ENCODE assay signal across 1 cellular context in the genomic region with DNA sequence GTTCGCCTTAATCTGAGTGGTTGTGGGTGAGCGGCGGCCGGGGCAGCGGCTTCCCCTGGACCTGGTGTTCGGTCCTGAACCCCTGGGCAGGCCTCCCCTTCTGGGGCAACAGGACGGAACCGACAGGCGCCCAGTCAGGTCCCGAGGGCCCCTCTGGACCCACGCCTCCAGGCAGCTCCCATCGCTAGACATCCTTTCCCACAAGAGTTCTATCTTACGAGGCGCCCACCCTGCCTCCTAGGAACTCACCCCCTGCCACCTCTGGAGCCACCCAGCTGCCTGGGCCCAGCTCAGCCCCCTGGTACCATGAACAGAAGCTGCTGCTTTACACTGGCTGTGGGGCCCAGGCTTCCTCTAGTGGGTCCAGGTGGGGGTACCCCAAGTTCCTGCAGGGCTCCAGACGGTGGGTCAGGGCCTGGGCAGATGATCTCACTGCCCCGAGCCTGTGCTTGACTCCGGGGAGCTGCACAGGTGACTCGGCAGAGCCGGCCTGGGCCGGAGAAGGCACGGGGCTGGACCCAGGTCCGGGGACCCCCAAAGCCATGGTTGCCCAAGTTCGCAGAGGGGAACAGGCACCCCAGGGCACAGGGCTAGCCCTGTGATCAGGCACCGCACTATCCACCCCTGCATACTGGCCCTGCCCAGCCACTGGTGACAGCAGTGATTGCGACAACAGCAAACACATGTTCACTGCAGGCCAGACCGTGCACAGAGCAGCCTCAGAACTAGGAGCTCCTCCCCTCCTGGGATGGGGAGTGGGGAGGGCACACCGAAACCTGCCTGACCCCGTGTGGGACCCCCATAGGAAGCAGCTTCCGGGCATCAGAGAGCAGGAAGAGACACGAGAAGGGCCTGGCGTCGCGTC.
TF ChIP-seq lines count a peak whose summit lies in the region.

No MANE protein-coding gene starts in this region.

TF ChIP-seq in IMR-90, 13 proteins besides CTCF, POLR2A, EP300 and RAD21 (continued from another document):
- TF ChIP-seq, protein P1, sequence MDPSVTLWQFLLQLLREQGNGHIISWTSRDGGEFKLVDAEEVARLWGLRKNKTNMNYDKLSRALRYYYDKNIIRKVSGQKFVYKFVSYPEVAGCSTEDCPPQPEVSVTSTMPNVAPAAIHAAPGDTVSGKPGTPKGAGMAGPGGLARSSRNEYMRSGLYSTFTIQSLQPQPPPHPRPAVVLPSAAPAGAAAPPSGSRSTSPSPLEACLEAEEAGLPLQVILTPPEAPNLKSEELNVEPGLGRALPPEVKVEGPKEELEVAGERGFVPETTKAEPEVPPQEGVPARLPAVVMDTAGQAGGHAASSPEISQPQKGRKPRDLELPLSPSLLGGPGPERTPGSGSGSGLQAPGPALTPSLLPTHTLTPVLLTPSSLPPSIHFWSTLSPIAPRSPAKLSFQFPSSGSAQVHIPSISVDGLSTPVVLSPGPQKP (IDR thresholded peaks at IDR 0.05; ENCODE audit: borderline replicate concordance, low read depth, low read length) = no peak
- no peak for TF ChIP-seq SMC3 (IDR thresholded peaks at IDR 0.05; ENCODE audit: low read depth, low read length)
- no peak for TF ChIP-seq FOS (IDR thresholded peaks at IDR 0.05; ENCODE audit: low read depth, low read length)
- TF ChIP-seq BHLHE40 (IDR thresholded peaks at IDR 0.05; ENCODE audit: low read depth, low read length) = no peak
- TF ChIP-seq MXI1 (IDR thresholded peaks at IDR 0.05; ENCODE audit: borderline replicate concordance, low read depth, low read length) = no peak
- no peak for TF ChIP-seq CEBPB (IDR thresholded peaks at IDR 0.05; ENCODE audit: low read depth, low read length)
- TF ChIP-seq MAFK (IDR thresholded peaks at IDR 0.05; ENCODE audit: low read depth, low read length) = no peak
- TF ChIP-seq CHD1 (IDR thresholded peaks at IDR 0.05; ENCODE audit: low read depth, low read length) = no peak
- no peak for TF ChIP-seq MAZ (IDR thresholded peaks at IDR 0.05; ENCODE audit: borderline replicate concordance, low read depth, low read length)
TF ChIP-seq in IMR-90: peak in this region for 0.
